Comparison of ENCODE assay signal across 29 cellular contexts in genomic region chr1:28867850-28868249, GRCh38. TPM values are rescaled to one million over a fixed set of nuclear protein-coding genes. Genes with fewer than 3 reads are reported as not detected.
"Had no signal": no experiment of that assay in that cellular context is flagged by ENCODE, and none has a peak within 500 bp of the region (broad histone marks: within the 10 kb centered on the region; RNA-seq: fewer than 3 reads in every experiment).

No MANE protein-coding gene starts in this region.

- H3K9me3 ChIP-seq: ascending aorta, colonic mucosa had no signal

- ATAC-seq: activated CD8-positive, alpha-beta memory T cell treated with anti-CD3 and anti-CD28 coated beads, Interleukin-2, amount 10 ng/mL, durations not matched to agents 7 days and 5 days; activated CD8-positive, alpha-beta T cell treated with anti-CD3 and anti-CD28 coated beads for 36 hours; activated naive CD8-positive, alpha-beta T cell treated with anti-CD3 and anti-CD28 coated beads, Interleukin-2, amount 50 U/mL, for 24 hours had no signal

- DNase-seq: activated B cell treated with CpG ODN at 0.5 μM for 24 hours; activated CD4-positive, alpha-beta memory T cell treated with anti-CD3 and anti-CD28 coated beads for 36 hours; activated CD4-positive, alpha-beta T cell treated with anti-CD3 and anti-CD28 coated beads for 4 hours; activated CD4-positive, alpha-beta T cell treated with anti-CD3 and anti-CD28 coated beads, Interleukin-2, amount 10 ng/mL, durations not matched to agents 24 days and 14 days; activated CD4-positive, alpha-beta T cell treated with anti-CD3 and anti-CD28 coated beads, Interleukin-2, amount 50 U/mL, for 1 hour; activated CD4-positive, alpha-beta T cell treated with anti-CD3 and anti-CD28 coated beads, Interleukin-2, amount 50 U/mL, for 4 hours; activated CD4-positive, CD25-positive, alpha-beta regulatory T cell treated with anti-CD3 and anti-CD28 coated beads, Interleukin-2, amount 50 U/mL, for 72 hours; activated CD8-positive, alpha-beta memory T cell treated with anti-CD3 and anti-CD28 coated beads, Interleukin-2, amount 10 ng/mL, durations not matched to agents 7 days and 5 days; activated CD8-positive, alpha-beta memory T cell treated with anti-CD3 and anti-CD28 coated beads, Interleukin-2, amount 50 U/mL, for 48 hours; activated CD8-positive, alpha-beta T cell treated with anti-CD3 and anti-CD28 coated beads for 36 hours; activated effector memory CD4-positive, alpha-beta T cell treated with Interleukin-2 at 50 U/mL for 16 hours; activated gamma-delta T cell; activated naive CD4-positive, alpha-beta T cell treated with anti-CD3 and anti-CD28 coated beads, Interleukin-2, amount 10 ng/mL, durations not matched to agents 7 days and 5 days; activated naive CD4-positive, alpha-beta T cell treated with Interleukin-2 at 50 U/mL for 16 hours; activated naive CD8-positive, alpha-beta T cell treated with anti-CD3 and anti-CD28 coated beads, Interleukin-2, amount 10 ng/mL, durations not matched to agents 7 days and 5 days; activated naive CD8-positive, alpha-beta T cell treated with anti-CD3 and anti-CD28 coated beads, Interleukin-2, amount 50 U/mL, for 24 hours; activated T-cell treated with anti-CD3 and anti-CD28 coated beads, Interleukin-2, amount 50 U/mL, for 24 hours; activated T-cell treated with anti-CD3 and anti-CD28 coated beads, Interleukin-2, amount 50 U/mL, for 48 hours; amygdala; anterior cingulate cortex; cerebellar nuclear complex; colonic mucosa; T-helper 9 cell had no signal

- H3K4me1 ChIP-seq: ascending aorta, colonic mucosa had no signal

- FAIRE-seq: bronchial epithelial cell, TTC549 had no signal

- H3K27me3 ChIP-seq: ascending aorta, cardiac muscle cell, colonic mucosa had no signal

- H3K36me3 ChIP-seq: ascending aorta, cardiac muscle cell, colonic mucosa had no signal

- H3K4me3 ChIP-seq: ascending aorta, cardiac muscle cell, colonic mucosa had no signal

- H3K27ac ChIP-seq: ascending aorta, cardiac muscle cell, colonic mucosa, VCaP had no signal

RNA-seq across cellular contexts. Expression of gene OPRD1, which starts 55.9 kb away (rescaled TPM):
- total RNA-seq: activated B cell treated with CpG ODN at 0.5 μM for 24 hours; activated CD4-positive, alpha-beta memory T cell treated with anti-CD3 and anti-CD28 coated beads for 36 hours; activated CD8-positive, alpha-beta memory T cell treated with anti-CD3 and anti-CD28 coated beads, Interleukin-2, amount 10 ng/mL, durations not matched to agents 7 days and 5 days; activated naive CD8-positive, alpha-beta T cell treated with anti-CD3 and anti-CD28 coated beads, Interleukin-2, amount 10 ng/mL, durations not matched to agents 7 days and 5 days; activated T-helper 2 cell treated with anti-CD3 and anti-CD28 coated beads, Interferon-gamma antibody, Interleukin-2, Interleukin-4, amounts not matched to agents 10 μg/mL and 5 μg/mL and 100 μg/mL, durations not matched to agents 14 hours and 24 hours and 36 hours; ascending aorta had no signal
